In the genomic region with DNA sequence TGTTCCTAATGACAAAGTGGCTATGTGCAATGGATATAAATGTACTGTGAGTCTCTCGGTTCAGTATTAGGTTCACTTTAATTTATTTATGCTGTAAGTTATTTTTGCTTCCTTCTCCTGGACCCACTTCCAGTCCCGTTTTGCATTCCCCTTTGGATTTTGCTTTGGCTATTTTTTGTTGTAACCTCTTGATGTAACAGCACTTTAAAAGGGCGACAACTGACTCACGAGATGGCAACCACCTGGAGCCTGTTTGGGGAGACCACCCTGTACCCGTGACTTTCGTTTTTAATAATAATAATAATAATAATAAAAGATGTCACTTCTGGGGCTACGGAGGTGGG, we compare ENCODE assay signal across 9 cellular contexts. TPM values are rescaled to one million over a fixed set of nuclear protein-coding genes. Genes with fewer than 3 reads are reported as not detected.
DNase-seq lines count a peak whose midpoint lies in the region; ATAC-seq, FAIRE-seq and TF ChIP-seq lines count a peak whose summit lies in the region.
"Had no signal": no experiment of that assay in that cellular context is flagged by ENCODE, and none has a peak within 500 bp of the region (broad histone marks: within the 10 kb centered on the region; RNA-seq: fewer than 3 reads in every experiment).

No MANE protein-coding gene starts in this region.

- H3K27ac ChIP-seq in GM12878 (ENCODE audit: control insufficient read depth, insufficient read depth): no peak overlapping the region
- H3K27ac ChIP-seq in mucosa of rectum (ENCODE audit: low read depth in 2 of 2, low read length in 2 of 2): no peak overlapping the region

- no peak for TF ChIP-seq RAD21 in GM12878 (IDR thresholded peaks at IDR 0.05; ENCODE audit: insufficient read depth, low read depth, low read length)

- no peak for ATAC-seq in stimulated activated naive CD8-positive, alpha-beta T cell treated with anti-CD3 and anti-CD28 coated beads, Interleukin-15, Interleukin-2, amounts not matched to agents 100 U/mL and 50 U/mL, for 24 hours
- ATAC-seq in GM12878: no peak; the same call in 2 of the 3 replicates
- ATAC-seq in GM18868 (IDR thresholded peaks at IDR 0.05; ENCODE audit: unreplicated experiment): no peak

- no peaks in the 10 kb centered on the region for H3K36me3 Mint-ChIP-seq in stimulated activated naive CD8-positive, alpha-beta T cell treated with anti-CD3 and anti-CD28 coated beads, Interleukin-15, Interleukin-2, amounts not matched to agents 100 ng/mL and 50 ng/mL, for 24 hours (ENCODE audit: low read depth)

- POLR2A ChIA-PET in GM12878 (lab: Charles Lee): no interaction called here

- WGBS in GM12878 (ENCODE audit: insufficient coverage, insufficient replicate concordance, low lambda C conversion rate, missing lambda C conversion rate): 2% methylated on average over 7 of the region's 7 CpGs

- no peak for TF ChIP-seq CTCF in GM12878 (IDR thresholded peaks at IDR 0.05 in 2 of 3, conservative IDR thresholded peaks at IDR 0.05 in 1 of 3; ENCODE audit: control insufficient read depth in 2 of 3, extremely low read depth in 1 of 3, insufficient read depth in 1 of 3, low read depth in 3 of 3, low read length in 3 of 3)

- H3K36me3 ChIP-seq in GM12878 (ENCODE audit: control insufficient read depth in 2 of 2, insufficient read depth in 2 of 2, low read length in 1 of 2) (no peaks in the 10 kb centered on the region), mucosa of rectum (ENCODE audit: control insufficient read depth in 2 of 2, insufficient read depth in 2 of 2, low read length in 2 of 2) (no peaks in the 10 kb centered on the region)

- peaks cover 63% of the 10 kb centered on the region for H3K27me3 Mint-ChIP-seq in stimulated activated naive CD8-positive, alpha-beta T cell treated with anti-CD3 and anti-CD28 coated beads, Interleukin-15, Interleukin-2, amounts not matched to agents 100 ng/mL and 50 ng/mL, for 24 hours

- BruUV-seq in GM12878 (replicated peaks; lab: Mats Ljungman, UMichigan): no TSS peak

- H3K4me1 ChIP-seq in GM12878 (ENCODE audit: control insufficient read depth, insufficient read depth, low read length): peaks cover 23% of the 10 kb centered on the region
- peaks cover 37 to 38% of the 10 kb centered on the region in 2 donors for H3K4me1 ChIP-seq in mucosa of rectum (ENCODE audit: control insufficient read depth in 2 of 2, insufficient read depth in 2 of 2, low read length in 2 of 2)

- H3K4me3 ChIP-seq in GM12878 (peak overlapping the region; percentile 34; the same call in 1 of the 2 replicates), mucosa of rectum (ENCODE audit: low read length in 2 of 2) (peak overlapping the region; percentile 52 to 64)

- H3K9me3 ChIP-seq in GM12878 (replicated peaks; ENCODE audit: control insufficient read depth, insufficient read depth, low read length) (no peaks in the 10 kb centered on the region; the same call in 2 of the 3 replicates), mucosa of rectum (ENCODE audit: control insufficient read depth in 2 of 2, low read length in 2 of 2) (no peaks in the 10 kb centered on the region)

- DNase-seq in stimulated activated naive CD8-positive, alpha-beta T cell treated with anti-CD3 and anti-CD28 coated beads, Interleukin-15, Interleukin-2, amounts not matched to agents 100 U/mL and 50 U/mL, for 24 hours: no peak
- no peak for DNase-seq in GM12878 (ENCODE audit: low read depth, low spot score)
- no peak for DNase-seq in effector CD4-positive, alpha-beta T cell
- no peak for DNase-seq in activated CD4-positive, CD25-positive, alpha-beta regulatory T cell treated with anti-CD3 and anti-CD28 coated beads, Interleukin-2, amount 50 U/mL, for 72 hours
- DNase-seq in activated effector memory CD4-positive, alpha-beta T cell treated with anti-CD3 and anti-CD28 coated beads, Interleukin-2, amount 50 U/mL, for 16 hours: no peak
- DNase-seq: foreskin melanocyte had no signal

- H3K9ac ChIP-seq in GM12878 (ENCODE audit: control insufficient read depth, insufficient read depth, low read length) (no peak overlapping the region), mucosa of rectum (ENCODE audit: low read depth in 1 of 2, low read length in 2 of 2) (peak overlapping the region in 1 of 2 donors; percentile 50)

- RAD21 ChIA-PET in GM12878 (lab: Charles Lee; ENCODE audit: unreplicated experiment): interaction anchor here (0.5 to 4.1 kb wide), 5 partner anchors 50 to 591 kb away, joined by 3 to 26 read pairs (median 5); no protein-coding TSS in a partner anchor

- no peaks in the 10 kb centered on the region; the same call in 1 of the 2 replicates for H4K20me1 ChIP-seq in GM12878 (ENCODE audit: control insufficient read depth, insufficient read depth)

- peak overlapping the region; percentile 72 for H3K4me3 Mint-ChIP-seq in stimulated activated naive CD8-positive, alpha-beta T cell treated with anti-CD3 and anti-CD28 coated beads, Interleukin-15, Interleukin-2, amounts not matched to agents 100 ng/mL and 50 ng/mL, for 24 hours

- in situ Hi-C loops in GM12878 (cut with MboI): no loop called here

- no peaks in the 10 kb centered on the region for H3K9me3 Mint-ChIP-seq in stimulated activated naive CD8-positive, alpha-beta T cell treated with anti-CD3 and anti-CD28 coated beads, Interleukin-15, Interleukin-2, amounts not matched to agents 100 ng/mL and 50 ng/mL, for 24 hours

- no peak for TF ChIP-seq EP300 in GM12878 (IDR thresholded peaks at IDR 0.05; ENCODE audit: borderline replicate concordance in 1 of 2, control insufficient read depth in 1 of 2, low read depth in 2 of 2, low read length in 2 of 2)

- H3K4me1 Mint-ChIP-seq in stimulated activated naive CD8-positive, alpha-beta T cell treated with anti-CD3 and anti-CD28 coated beads, Interleukin-15, Interleukin-2, amounts not matched to agents 100 ng/mL and 50 ng/mL, for 24 hours (ENCODE audit: low read depth): peaks cover 55% of the 10 kb centered on the region

- CTCF ChIA-PET in GM12878 (lab: Yijun Ruan, JAX): interaction anchor here (0.6 to 4.6 kb wide), 4 partner anchors 41 to 603 kb away, joined by 3 to 111 read pairs (median 26); no protein-coding TSS in a partner anchor

- peaks cover 20 to 32% of the 10 kb centered on the region in 2 experiments for H3K27me3 ChIP-seq in GM12878 (replicated peaks in 1 of 2; ENCODE audit: control insufficient read depth in 2 of 2, insufficient read depth in 2 of 2, low read length in 1 of 2)
- H3K27me3 ChIP-seq in mucosa of rectum (ENCODE audit: control insufficient read depth in 2 of 2, insufficient read depth in 2 of 2, low read length in 2 of 2): peaks cover 61 to 65% of the 10 kb centered on the region in 2 donors

- peak overlapping the region; percentile 98 for H3K4me2 ChIP-seq in GM12878 (ENCODE audit: control insufficient read depth, insufficient read depth)

- TF ChIP-seq POLR2A in GM12878 (IDR thresholded peaks at IDR 0.05; ENCODE audit: low read depth, low read length): no peak

- FAIRE-seq in GM12878 (lab: Jason Lieb, UNC): peak; percentile 41

- no peak overlapping the region for H2AFZ ChIP-seq in GM12878 (ENCODE audit: control insufficient read depth, low read depth, low read length)

- H3K27ac Mint-ChIP-seq in stimulated activated naive CD8-positive, alpha-beta T cell treated with anti-CD3 and anti-CD28 coated beads, Interleukin-15, Interleukin-2, amounts not matched to agents 100 ng/mL and 50 ng/mL, for 24 hours: peak overlapping the region; percentile 19

- SMC1A ChIA-PET in GM12878 (lab: Charles Lee; ENCODE audit: uncharacterized antibody, unreplicated experiment): interaction anchor here (2.4 to 4.2 kb wide), 2 partner anchors 52 to 332 kb away, joined by 15 to 50 read pairs; no protein-coding TSS in a partner anchor

- H3K79me2 ChIP-seq in GM12878 (ENCODE audit: control insufficient read depth, insufficient read depth, low read length): no peaks in the 10 kb centered on the region

- intact Hi-C loops in GM12878 (cut with micrococcal nuclease; ENCODE audit: unreplicated experiment): loop anchor here (1.0 to 10.0 kb wide), 2 partner anchors 51 to 229 kb away; no protein-coding TSS in a partner anchor

TF ChIP-seq in GM12878, 131 proteins besides CTCF, POLR2A, EP300 and RAD21 (continues in another document):
- TF ChIP-seq NR2C1 (IDR thresholded peaks at IDR 0.05) (no peak), HDAC6 (IDR thresholded peaks at IDR 0.05; ENCODE audit: unreplicated experiment) (no peak)

RNA-seq across cellular contexts. Expression of gene RNU6-1, which starts 5.6 kb away (rescaled TPM):
- total RNA-seq in GM12878 (2013; cell fraction: nucleolus; rRNA removed): not detected in 2 replicates
- not detected in 2 replicates for total RNA-seq in GM12878 (2014; rRNA removed)
- total RNA-seq in GM12878 (2014; rRNA removed; fragmentation: Illumina TruSeq; extraction: Trizol): not detected in 2 replicates
- total RNA-seq in GM12878 (2021): not detected in 2 replicates
- polyA plus RNA-seq in GM12878 (2011; ENCODE audit: low read depth): not detected
- not detected in 2 replicates for polyA plus RNA-seq in GM12878 (2011; rRNA removed)
- not detected in 2 replicates for polyA plus RNA-seq in GM12878 (2011; cell fraction: cytosol; rRNA removed)
- polyA plus RNA-seq in GM12878 (2011; cell fraction: nucleus; rRNA removed): not detected in 2 replicates
- polyA plus RNA-seq in GM12878 (2012): not detected in 2 replicates
- not detected in 2 replicates for polyA plus RNA-seq in GM12878 (2014; fragmentation: Illumina TruSeq; extraction: Trizol)
- polyA plus RNA-seq in GM12878 (2014; fragmentation: Nextera tagmentation; extraction: Ambion mirVana): not detected
- not detected in 2 replicates for polyA plus RNA-seq in GM12878 (2014; rRNA removed)
- not detected for polyA plus RNA-seq in GM12878 (2016; fragmentation: Nextera tagmentation; extraction: Ambion mirVana)
- 1,322 TPM in 1 of 2 replicates, not detected in the other for polyA minus RNA-seq in GM12878 (2011; rRNA and poly(A)+ RNA removed)
- not detected in 2 replicates for polyA minus RNA-seq in GM12878 (2011; cell fraction: cytosol; rRNA and poly(A)+ RNA removed)
- under 0.01 TPM in 1 of 2 replicates, not detected in the other for polyA minus RNA-seq in GM12878 (2011; cell fraction: nucleus; rRNA and poly(A)+ RNA removed)

RNA-seq across cellular contexts. Expression of gene SKOR1, which starts 8.9 kb away (rescaled TPM):
- 2.0 and 2.2 TPM in 2 replicates for total RNA-seq in GM12878 (2013; cell fraction: nucleolus; rRNA removed)
- 0.11 and 0.28 TPM in 2 replicates for total RNA-seq in GM12878 (2014; rRNA removed)
- 0.04 and 0.05 TPM in 2 replicates for total RNA-seq in GM12878 (2014; rRNA removed; fragmentation: Illumina TruSeq; extraction: Trizol)
- total RNA-seq in GM12878 (2021): 0.35 and 0.36 TPM in 2 replicates
- polyA plus RNA-seq in GM12878 (2011; ENCODE audit: low read depth): 0.08 TPM
- 0.03 and 0.05 TPM in 2 replicates for polyA plus RNA-seq in GM12878 (2011; rRNA removed)
- polyA plus RNA-seq in GM12878 (2011; cell fraction: cytosol; rRNA removed): 0.09 and 0.12 TPM in 2 replicates
- polyA plus RNA-seq in GM12878 (2011; cell fraction: nucleus; rRNA removed): 0.69 and 0.94 TPM in 2 replicates
- polyA plus RNA-seq in GM12878 (2012): 0.17 and 0.24 TPM in 2 replicates
- 0.04 and 0.08 TPM in 2 replicates for polyA plus RNA-seq in GM12878 (2014; fragmentation: Illumina TruSeq; extraction: Trizol)
- not detected for polyA plus RNA-seq in GM12878 (2014; fragmentation: Nextera tagmentation; extraction: Ambion mirVana)
- polyA plus RNA-seq in GM12878 (2014; rRNA removed): 0.06 and 0.14 TPM in 2 replicates
- polyA plus RNA-seq in GM12878 (2016; fragmentation: Nextera tagmentation; extraction: Ambion mirVana): not detected
- polyA minus RNA-seq in GM12878 (2011; rRNA and poly(A)+ RNA removed): 0.37 and 0.52 TPM in 2 replicates
- polyA minus RNA-seq in GM12878 (2011; cell fraction: cytosol; rRNA and poly(A)+ RNA removed): 0.31 and 0.53 TPM in 2 replicates
- 0.24 and 0.57 TPM in 2 replicates for polyA minus RNA-seq in GM12878 (2011; cell fraction: nucleus; rRNA and poly(A)+ RNA removed)
